In the genomic region with DNA sequence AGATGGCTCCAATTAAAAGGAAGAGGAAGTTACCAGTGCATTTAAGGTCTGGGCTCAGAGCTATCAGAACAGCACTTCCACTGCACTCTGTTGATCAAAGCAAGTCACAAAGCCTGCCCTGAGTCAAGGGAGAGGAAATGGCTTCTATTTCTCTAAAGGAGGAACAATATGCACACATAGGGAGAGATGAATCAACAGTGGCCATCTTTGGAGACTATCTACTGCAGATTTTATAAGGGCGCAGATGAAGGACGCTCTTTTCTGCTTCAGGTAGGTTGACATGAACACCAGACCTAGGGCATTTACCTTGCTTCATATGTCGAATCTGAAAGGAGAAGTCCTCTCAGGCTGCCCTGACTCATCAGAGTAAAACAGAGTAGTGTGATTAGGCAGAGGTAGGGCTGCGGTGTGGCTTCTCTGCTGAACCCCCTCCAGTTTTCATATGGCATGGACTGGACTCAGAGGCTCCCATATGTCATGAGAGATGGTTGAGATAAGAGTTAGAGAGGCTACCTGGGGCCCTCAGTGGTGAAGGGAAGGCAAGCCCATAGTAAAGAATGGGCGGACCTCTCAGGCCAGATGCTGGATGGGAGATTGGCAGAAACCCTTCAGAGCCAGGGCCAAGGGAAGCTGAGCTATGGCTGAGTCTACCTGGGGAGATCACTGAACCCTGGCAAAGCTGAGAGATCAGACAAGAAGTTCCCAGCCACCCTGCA, we compare ENCODE assay signal across 8 cellular contexts.
DNase-seq lines count a peak whose midpoint lies in the region; ATAC-seq, FAIRE-seq and TF ChIP-seq lines count a peak whose summit lies in the region.

No MANE protein-coding gene starts in this region.

- CTCF ChIA-PET in AG04450 (lab: Charles Lee) = interaction anchor here (1.7 kb wide), 1 partner anchor 115 kb away, joined by 7 read pairs; no protein-coding TSS in a partner anchor

- no peaks in the 10 kb centered on the region for H3K27me3 ChIP-seq in AG04450 (ENCODE audit: control insufficient read depth, insufficient read depth, low read length)
- H3K27me3 ChIP-seq in H7 (ENCODE audit: control insufficient read depth, insufficient read depth, low read length) = no peaks in the 10 kb centered on the region

- no peaks in the 10 kb centered on the region for H3K9me3 ChIP-seq in AG04450 (ENCODE audit: control insufficient read depth, insufficient read depth, low read length)

- DNase-seq in AG04450 (ENCODE audit: low read depth, low spot score) = no peak
- DNase-seq in activated CD8-positive, alpha-beta memory T cell treated with anti-CD3 and anti-CD28 coated beads for 24 hours = peak; percentile 73
- DNase-seq in NCI-H748 (lab: John Stamatoyannopoulos, UW; ENCODE audit: unreplicated experiment) = no peak
- no peak for DNase-seq in H7
- no peak for DNase-seq in HTR-8/SVneo (ENCODE audit: insufficient read length, low spot score)

- POLR2A ChIA-PET in AG04450 (lab: Yijun Ruan, JAX) = no interaction called here

- H3K27ac ChIP-seq in AG04450 (ENCODE audit: low read depth, low read length) (peak overlapping the region; percentile 2), skin epidermis (peak overlapping the region in 18 of 21 experiments; percentile 5 to 96 (median 55))

- peak; percentile 64 for ATAC-seq in GM19438 (IDR thresholded peaks at IDR 0.05; ENCODE audit: low read depth, unreplicated experiment)
- peak; percentile 58 for ATAC-seq in HG03457 (IDR thresholded peaks at IDR 0.05; ENCODE audit: unreplicated experiment)

- H3K4me3 ChIP-seq in AG04450 (ENCODE audit: low read depth, low read length) = no peak overlapping the region
- H3K4me3 ChIP-seq in skin epidermis = peak overlapping the region in 2 of 7 experiments; percentile 7 to 16
- no peak overlapping the region for H3K4me3 ChIP-seq in H7 (ENCODE audit: insufficient read depth, low read depth, low read length)

- no peaks in the 10 kb centered on the region for H3K36me3 ChIP-seq in H7 (replicated peaks; ENCODE audit: control insufficient read depth, insufficient read depth, low read length)

- TF ChIP-seq CTCF in AG04450 (IDR thresholded peaks at IDR 0.05; ENCODE audit: low read depth, low read length) = no peak

- no peak for FAIRE-seq in HTR-8/SVneo (lab: Jason Lieb, UNC)
